In the genomic region with DNA sequence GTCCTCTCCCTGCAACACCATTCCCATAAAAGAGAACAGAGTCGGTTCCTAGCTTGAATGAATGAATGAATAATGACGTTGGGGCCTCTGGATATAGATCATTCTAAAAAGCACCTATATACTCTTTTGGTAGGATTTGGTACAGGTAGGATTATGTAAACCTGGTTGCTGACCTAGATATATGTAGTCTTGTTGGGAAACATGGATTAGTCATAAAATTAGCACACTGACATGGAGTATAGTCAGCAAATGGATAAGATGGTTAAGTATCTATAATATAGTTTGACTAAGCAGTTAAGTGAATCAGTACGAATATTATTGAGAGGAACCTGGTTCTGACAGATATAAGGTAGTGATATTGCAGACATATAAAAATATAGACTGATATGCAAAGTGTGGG, we compare ENCODE assay signal across 26 cellular contexts.
"Had no signal": no experiment of that assay in that cellular context is flagged by ENCODE, and none has a peak within 500 bp of the region (broad histone marks: within the 10 kb centered on the region; RNA-seq: fewer than 3 reads in every experiment).

No MANE protein-coding gene starts in this region.

- H3K4me2 ChIP-seq: smooth muscle cell had no signal

- H3K4me3 ChIP-seq: left lung, lower lobe of right lung, sigmoid colon, smooth muscle cell, testis, upper lobe of left lung, vagina had no signal

- H3K4me1 ChIP-seq: left lung, lower lobe of right lung, testis, upper lobe of left lung had no signal

- DNase-seq: activated CD4-positive, alpha-beta T cell treated with anti-CD3 and anti-CD28 coated beads for 48 hours; activated CD4-positive, alpha-beta T cell treated with anti-CD3 and anti-CD28 coated beads, Interleukin-2, amount 50 U/mL, for 48 hours; activated CD8-positive, alpha-beta memory T cell treated with anti-CD3 and anti-CD28 coated beads for 24 hours; activated effector memory CD4-positive, alpha-beta T cell treated with Interleukin-2 at 50 U/mL for 16 hours; activated naive CD4-positive, alpha-beta T cell treated with Interleukin-2 at 50 U/mL for 16 hours; anterior cingulate cortex; cortex of kidney; effector memory CD8-positive, alpha-beta T cell; foreskin melanocyte; glutamatergic neuron; left lung; lower lobe of right lung; mesendoderm; natural killer cell; retina; sigmoid colon; stimulated activated CD4-positive, alpha-beta T cell treated with anti-CD3 and anti-CD28 coated beads, Interleukin-1b, Interleukin-23, amount 100 ng/mL, for 48 hours; stimulated activated CD4-positive, alpha-beta T cell treated with anti-CD3 and anti-CD28 coated beads, Interleukin-4, amount 100 ng/mL, for 4 hours; T-helper 17 cell; T1000; testis; upper lobe of left lung; WERI-Rb-1 had no signal

- H3K27me3 ChIP-seq: left lung, sigmoid colon, testis, upper lobe of left lung, vagina had no signal

- H3K36me3 ChIP-seq: left lung, lower lobe of right lung, sigmoid colon, upper lobe of left lung, vagina, WERI-Rb-1 had no signal

- H3K27ac ChIP-seq: left lung, lower lobe of right lung, testis, upper lobe of left lung, vagina, WERI-Rb-1 had no signal

- ATAC-seq: activated CD4-positive, CD25-positive, alpha-beta regulatory T cell treated with anti-CD3 and anti-CD28 coated beads, Interleukin-2, amount 50 U/mL, for 24 hours; effector memory CD8-positive, alpha-beta T cell; left lung; lower lobe of right lung; natural killer cell; T-helper 17 cell had no signal

- H3K9me3 ChIP-seq: left lung, lower lobe of right lung, sigmoid colon, testis, upper lobe of left lung, vagina had no signal
